ENCODE assay signal across 16 cellular contexts in the genomic region with DNA sequence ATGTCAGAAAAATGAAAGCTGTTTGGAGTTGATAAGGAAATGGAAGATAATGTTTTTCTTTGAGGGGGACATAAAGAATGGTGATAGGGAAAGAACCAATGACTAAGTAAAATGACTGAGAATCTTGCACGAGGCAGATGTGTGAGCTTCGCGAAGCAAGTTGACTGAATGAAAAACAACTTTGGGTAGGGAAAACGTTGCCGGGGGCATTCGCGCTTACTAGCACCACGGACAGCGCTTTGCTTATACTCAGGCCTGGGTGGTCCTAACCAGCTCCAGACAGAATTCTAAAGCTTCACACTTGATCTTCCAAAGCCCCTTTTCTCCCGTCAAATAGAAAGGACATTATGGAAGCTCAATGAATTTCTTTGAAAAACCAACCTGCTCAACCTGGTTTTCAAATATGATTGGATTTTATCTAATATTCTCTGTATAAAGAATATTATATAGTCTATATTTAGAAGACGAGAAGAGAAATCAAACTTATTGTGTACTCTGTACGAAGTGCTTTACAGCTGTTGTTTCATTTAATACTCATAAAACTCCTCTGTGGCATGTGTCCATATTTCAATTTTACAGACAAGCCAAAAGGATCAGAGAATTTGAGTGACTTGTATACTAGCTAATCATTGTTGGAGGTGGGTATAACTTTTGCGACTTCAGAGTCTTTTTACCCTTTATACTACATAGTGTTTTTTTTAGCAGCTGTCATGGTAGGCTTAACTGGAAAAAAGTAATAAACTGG. TPM values are rescaled to one million over a fixed set of nuclear protein-coding genes. Genes with fewer than 3 reads are reported as not detected.
DNase-seq lines count a peak whose midpoint lies in the region; TF ChIP-seq lines count a peak whose summit lies in the region.
"Had no signal": no experiment of that assay in that cellular context is flagged by ENCODE, and none has a peak within 500 bp of the region (broad histone marks: within the 10 kb centered on the region; RNA-seq: fewer than 3 reads in every experiment).

No MANE protein-coding gene starts in this region.

- H3K27me3 ChIP-seq in uterus = peaks cover 0 to 8% of the 10 kb centered on the region in 2 donors

- peaks cover 40 to 64% (median 51%) of the 10 kb centered on the region in 3 donors for H3K27me3 Mint-ChIP-seq in CD14-positive monocyte (ENCODE audit: low read depth in 3 of 3)

- no peak for TF ChIP-seq EP300 in Ishikawa (IDR thresholded peaks at IDR 0.05; ENCODE audit: borderline replicate concordance)

- no peak overlapping the region for H3K4me3 ChIP-seq in cardiac fibroblast (replicated peaks in 1 of 2; ENCODE audit: low read depth in 2 of 2, low read length in 2 of 2)
- H3K4me3 ChIP-seq in uterus = no peak overlapping the region
- H3K4me3 ChIP-seq: K562 had no signal

- H3K36me3 ChIP-seq in uterus = no peaks in the 10 kb centered on the region

- H3K9me3 ChIP-seq in uterus = no peaks in the 10 kb centered on the region

- H3K4me1 ChIP-seq in uterus = no peaks in the 10 kb centered on the region

- DNase-seq in ELF-1 (ENCODE audit: low read depth, low spot score) = peak; percentile 73
- peak; percentile 43 to 58 for DNase-seq in cardiac fibroblast (ENCODE audit: low read depth in 2 of 2)
- DNase-seq in lung microvascular endothelial cell (ENCODE audit: low read depth in 2 of 2) = peak; percentile 60 to 62
- DNase-seq in SKM-1 (lab: John Stamatoyannopoulos, UW; ENCODE audit: unreplicated experiment) = no peak
- no peak for DNase-seq in uterus
- no peak for DNase-seq in CD14-positive monocyte (ENCODE audit: low spot score)
- DNase-seq in COR-L47 (lab: John Stamatoyannopoulos, UW) = no peak
- DNase-seq: activated T-cell treated with anti-CD3 and anti-CD28 coated beads, Interleukin-2, amount 50 U/mL, for 24 hours; NCI-H146; stimulated activated CD4-positive, alpha-beta T cell treated with anti-CD3 and anti-CD28 coated beads, Interleukin-4, amount 100 ng/mL, for 4 hours had no signal

- TF ChIP-seq CTCF in cardiac fibroblast (IDR thresholded peaks at IDR 0.05; ENCODE audit: low read depth, low read length) (no peak), uterus (IDR thresholded peaks at IDR 0.05) (no peak), CD14-positive monocyte (IDR thresholded peaks at IDR 0.05) (no peak)

- intact Hi-C loops in uterus (cut with DNase I; ENCODE audit: low total_unique reads) (no loop called here), CD14-positive monocyte (cut with micrococcal nuclease) (no loop called here)

- H3K27ac ChIP-seq in uterus = no peak overlapping the region
- H3K27ac ChIP-seq: epithelial cell of prostate had no signal

- peaks cover 0 to 8% (median 3%) of the 10 kb centered on the region in 7 donors for H3K9me3 Mint-ChIP-seq in CD14-positive monocyte
- H3K9me3 Mint-ChIP-seq: activated T-cell treated with anti-CD3 and anti-CD28 coated beads, Interleukin-2, amount 50 U/mL, for 24 hours; stimulated activated naive CD8-positive, alpha-beta T cell treated with anti-CD3 and anti-CD28 coated beads, Interleukin-15, Interleukin-2, amounts not matched to agents 100 ng/mL and 50 ng/mL, for 24 hours had no signal

- peak overlapping the region in 1 of 2 donors; percentile 75 for H3K4me3 Mint-ChIP-seq in CD14-positive monocyte
- H3K4me3 Mint-ChIP-seq: activated T-cell treated with anti-CD3 and anti-CD28 coated beads, Interleukin-2, amount 50 U/mL, for 24 hours; stimulated activated naive CD8-positive, alpha-beta T cell treated with anti-CD3 and anti-CD28 coated beads, Interleukin-15, Interleukin-2, amounts not matched to agents 100 ng/mL and 50 ng/mL, for 24 hours had no signal

- TF ChIP-seq POLR2A in uterus (IDR thresholded peaks at IDR 0.05) = no peak

- peaks cover 22% of the 10 kb centered on the region for H3K4me1 Mint-ChIP-seq in CD14-positive monocyte

- H3K36me3 Mint-ChIP-seq in CD14-positive monocyte = peaks cover 4 to 8% of the 10 kb centered on the region in 2 donors
- H3K36me3 Mint-ChIP-seq: brain had no signal

- TF ChIP-seq RAD21 in Ishikawa (IDR thresholded peaks at IDR 0.05; ENCODE audit: low read depth) = no peak

- no peak overlapping the region for H3K27ac Mint-ChIP-seq in CD14-positive monocyte
- H3K27ac Mint-ChIP-seq: activated T-cell treated with anti-CD3 and anti-CD28 coated beads, Interleukin-2, amount 50 U/mL, for 24 hours; brain; stimulated activated naive CD8-positive, alpha-beta T cell treated with anti-CD3 and anti-CD28 coated beads, Interleukin-15, Interleukin-2, amounts not matched to agents 100 ng/mL and 50 ng/mL, for 24 hours had no signal

TF ChIP-seq in Ishikawa, 13 proteins besides CTCF, POLR2A, EP300 and RAD21:
- TF ChIP-seq FOXM1 (IDR thresholded peaks at IDR 0.05; ENCODE audit: borderline replicate concordance, low read depth) (no peak), TEAD4 (IDR thresholded peaks at IDR 0.05) (no peak), TAF1 (IDR thresholded peaks at IDR 0.05; ENCODE audit: low read depth) (no peak), ZBTB7A (IDR thresholded peaks at IDR 0.05; ENCODE audit: low read depth) (no peak), CREB1 (IDR thresholded peaks at IDR 0.05; ENCODE audit: low read depth) (no peak), CEBPB (IDR thresholded peaks at IDR 0.05) (no peak), NFIC (IDR thresholded peaks at IDR 0.05) (no peak)
- TF ChIP-seq, protein P1, sequence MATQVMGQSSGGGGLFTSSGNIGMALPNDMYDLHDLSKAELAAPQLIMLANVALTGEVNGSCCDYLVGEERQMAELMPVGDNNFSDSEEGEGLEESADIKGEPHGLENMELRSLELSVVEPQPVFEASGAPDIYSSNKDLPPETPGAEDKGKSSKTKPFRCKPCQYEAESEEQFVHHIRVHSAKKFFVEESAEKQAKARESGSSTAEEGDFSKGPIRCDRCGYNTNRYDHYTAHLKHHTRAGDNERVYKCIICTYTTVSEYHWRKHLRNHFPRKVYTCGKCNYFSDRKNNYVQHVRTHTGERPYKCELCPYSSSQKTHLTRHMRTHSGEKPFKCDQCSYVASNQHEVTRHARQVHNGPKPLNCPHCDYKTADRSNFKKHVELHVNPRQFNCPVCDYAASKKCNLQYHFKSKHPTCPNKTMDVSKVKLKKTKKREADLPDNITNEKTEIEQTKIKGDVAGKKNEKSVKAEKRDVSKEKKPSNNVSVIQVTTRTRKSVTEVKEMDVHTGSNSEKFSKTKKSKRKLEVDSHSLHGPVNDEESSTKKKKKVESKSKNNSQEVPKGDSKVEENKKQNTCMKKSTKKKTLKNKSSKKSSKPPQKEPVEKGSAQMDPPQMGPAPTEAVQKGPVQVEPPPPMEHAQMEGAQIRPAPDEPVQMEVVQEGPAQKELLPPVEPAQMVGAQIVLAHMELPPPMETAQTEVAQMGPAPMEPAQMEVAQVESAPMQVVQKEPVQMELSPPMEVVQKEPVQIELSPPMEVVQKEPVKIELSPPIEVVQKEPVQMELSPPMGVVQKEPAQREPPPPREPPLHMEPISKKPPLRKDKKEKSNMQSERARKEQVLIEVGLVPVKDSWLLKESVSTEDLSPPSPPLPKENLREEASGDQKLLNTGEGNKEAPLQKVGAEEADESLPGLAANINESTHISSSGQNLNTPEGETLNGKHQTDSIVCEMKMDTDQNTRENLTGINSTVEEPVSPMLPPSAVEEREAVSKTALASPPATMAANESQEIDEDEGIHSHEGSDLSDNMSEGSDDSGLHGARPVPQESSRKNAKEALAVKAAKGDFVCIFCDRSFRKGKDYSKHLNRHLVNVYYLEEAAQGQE (IDR thresholded peaks at IDR 0.05; ENCODE audit: low read depth) = peak; percentile 88

RNA-seq across cellular contexts. Expression of gene CDKN2B, which starts 1.9 kb away (rescaled TPM):
- total RNA-seq in lung microvascular endothelial cell (1.4 and 4.4 TPM in 2 replicates), uterus (10 to 100 TPM in 1 of 4 donors, 1 to 10 TPM in 2, under 1 TPM in 1; 0.83 to 11.8 (median 2.9) TPM)
- 1 to 10 TPM; 1.2 to 2.7 TPM for polyA plus RNA-seq in CD14-positive monocyte
- total RNA-seq: K562 had no signal
- polyA plus RNA-seq: K562 had no signal

RNA-seq across cellular contexts. Expression of gene CDKN2B-AS1, which starts 16.5 kb away (rescaled TPM):
- total RNA-seq in lung microvascular endothelial cell = 0.60 and 1.5 TPM in 2 replicates
- 1 to 10 TPM in 1 of 4 donors, under 1 TPM in 2, not detected in 1; 0.29 to 1.8 (median 0.35) TPM for total RNA-seq in uterus
- under 1 TPM; 0.35 to 0.50 TPM for polyA plus RNA-seq in CD14-positive monocyte
- total RNA-seq: K562, Right ventricle myocardium inferior had no signal
- polyA plus RNA-seq: K562 had no signal

RNA-seq across cellular contexts. Expression of gene CDKN2A, which starts 16.9 kb away (rescaled TPM):
- 0.60 and 13.3 TPM in 2 replicates for total RNA-seq in lung microvascular endothelial cell
- total RNA-seq in uterus = under 1 TPM in 1 of 4 donors, not detected in 3; 0.88 TPM
- 1 to 10 TPM in 1 of 2 donors, under 1 TPM in 1; 0.86 to 1.1 TPM for polyA plus RNA-seq in CD14-positive monocyte
- total RNA-seq: K562 had no signal
- polyA plus RNA-seq: K562 had no signal

Comparison
In these comparisons a context has a peak if more than half of its experiments do, and no peak if none do; other contexts are left out.
1. DNase-seq: peak in ELF-1 (single experiment), cardiac fibroblast (2 of 2) and lung microvascular endothelial cell (2 of 2); none in SKM-1 (single experiment), uterus (0 of 2), CD14-positive monocyte (single experiment) and COR-L47 (single experiment).